In the genomic region with DNA sequence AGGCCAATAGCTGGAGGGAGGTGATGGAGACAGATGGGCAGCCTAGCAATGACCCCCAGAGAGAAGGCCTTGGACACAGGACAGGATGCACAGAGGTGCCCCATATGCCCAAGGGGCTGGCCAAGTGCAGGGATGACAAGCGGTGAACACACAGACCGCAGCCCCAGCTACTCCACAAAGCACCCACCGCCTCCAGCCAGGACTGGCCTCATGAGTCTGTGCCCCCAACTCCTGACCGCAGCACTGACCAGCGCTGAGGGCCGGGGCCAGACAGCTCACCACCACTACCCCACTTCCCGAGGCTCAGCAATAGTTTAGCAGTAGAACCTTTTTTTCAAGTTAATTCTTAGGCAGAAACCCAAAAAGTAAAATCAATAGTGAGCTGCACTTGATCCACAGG, we compare ENCODE assay signal across 15 cellular contexts. TPM values are rescaled to one million over a fixed set of nuclear protein-coding genes. Genes with fewer than 3 reads are reported as not detected.
DNase-seq lines count a peak whose midpoint lies in the region; ATAC-seq and TF ChIP-seq lines count a peak whose summit lies in the region.
"Had no signal": no experiment of that assay in that cellular context is flagged by ENCODE, and none has a peak within 500 bp of the region (broad histone marks: within the 10 kb centered on the region; RNA-seq: fewer than 3 reads in every experiment).

No MANE protein-coding gene starts in this region.

- H3K4me1 ChIP-seq in IMR-90 (ENCODE audit: control insufficient read depth, insufficient read depth, low read length) (peaks cover 9% of the 10 kb centered on the region; the same call in 1 of the 2 replicates), esophagus muscularis mucosa (peaks cover 0 to 70% (median 61%) of the 10 kb centered on the region in 4 donors), stomach (peaks cover 8 to 56% (median 22%) of the 10 kb centered on the region in 4 donors)

- no peak overlapping the region for H3K4me3 ChIP-seq in IMR-90 (ENCODE audit: insufficient read depth, low read depth, low read length)
- no peak overlapping the region for H3K4me3 ChIP-seq in esophagus muscularis mucosa
- no peak overlapping the region for H3K4me3 ChIP-seq in stomach

- TF ChIP-seq EP300 in esophagus muscularis mucosa (IDR thresholded peaks at IDR 0.05) (no peak), stomach (IDR thresholded peaks at IDR 0.05) (no peak)

- TF ChIP-seq RAD21 in IMR-90 (IDR thresholded peaks at IDR 0.05; ENCODE audit: low read length), result no peak

- peak overlapping the region; percentile 21 for H3K4me3 Mint-ChIP-seq in nephron progenitor cell
- H3K4me3 Mint-ChIP-seq in endothelial cell (ENCODE audit: unreplicated experiment), result no peak overlapping the region
- H3K4me3 Mint-ChIP-seq: CD4-positive, CD25-positive, alpha-beta regulatory T cell had no signal

- H2BK15ac ChIP-seq in IMR-90 (ENCODE audit: low read depth, low read length), result no peak overlapping the region

- H3K23ac ChIP-seq in IMR-90 (ENCODE audit: low read depth, low read length), result no peak overlapping the region

- no peak overlapping the region for H2AFZ ChIP-seq in IMR-90 (replicated peaks; ENCODE audit: low read length, poor library complexity)

- intact Hi-C loops in IMR-90 (cut with micrococcal nuclease) (no loop called here), esophagus muscularis mucosa (cut with DNase I) (loop anchor here (5.0 kb wide), 1 partner anchor 34 kb away; no protein-coding TSS in a partner anchor), stomach (cut with DNase I; ENCODE audit: low total_unique reads) (no loop called here)

- H3K4ac ChIP-seq in IMR-90 (ENCODE audit: low read depth, low read length), result peak overlapping the region; percentile 49; the same call in 1 of the 2 replicates

- dilution Hi-C loops in IMR-90 (cut with HindIII; ENCODE audit: low sequenced_read_pairs, unreplicated experiment), result no loop called here

- peaks cover 68% of the 10 kb centered on the region for H3K36me3 Mint-ChIP-seq in nephron progenitor cell (ENCODE audit: low read depth)
- peaks cover under 1% of the 10 kb centered on the region for H3K36me3 Mint-ChIP-seq in endothelial cell (ENCODE audit: low read depth, unreplicated experiment)
- H3K36me3 Mint-ChIP-seq: CD4-positive, CD25-positive, alpha-beta regulatory T cell had no signal

- CTCF ChIA-PET in IMR-90 (lab: Yijun Ruan, JAX), result interaction anchor here (1.1 kb wide), 1 partner anchor 20 kb away, joined by 3 read pairs; no protein-coding TSS in a partner anchor

- H3K4me1 Mint-ChIP-seq in nephron progenitor cell (peaks cover 69% of the 10 kb centered on the region), endothelial cell (ENCODE audit: unreplicated experiment) (no peaks in the 10 kb centered on the region)

- H3K27ac Mint-ChIP-seq in nephron progenitor cell (peak overlapping the region; percentile 74), endothelial cell (ENCODE audit: unreplicated experiment) (no peak overlapping the region)
- H3K27ac Mint-ChIP-seq: CD4-positive, CD25-positive, alpha-beta regulatory T cell had no signal

- H2BK120ac ChIP-seq in IMR-90 (ENCODE audit: low read depth, low read length), result no peak overlapping the region

- H4K91ac ChIP-seq in IMR-90 (ENCODE audit: insufficient read depth, low read depth, low read length), result no peak overlapping the region

- H2AK9ac ChIP-seq in IMR-90 (replicated peaks; ENCODE audit: low read depth, low read length, poor library complexity), result no peak overlapping the region

- DNase-seq in IMR-90, result no peak
- no peak for DNase-seq in esophagus muscularis mucosa (ENCODE audit: extremely low spot score)
- DNase-seq in nephron progenitor cell, result no peak
- peak; percentile 20 for DNase-seq in stomach
- no peak for DNase-seq in NCI-H345 (lab: John Stamatoyannopoulos, UW)
- DNase-seq in NAMALWA (ENCODE audit: low spot score), result no peak
- no peak for DNase-seq in endothelial cell (ENCODE audit: low spot score)
- no peak for DNase-seq in activated CD4-positive, alpha-beta T cell treated with anti-CD3 and anti-CD28 coated beads, Interleukin-2, amount 50 U/mL, for 4 hours
- DNase-seq: CD4-positive, CD25-positive, alpha-beta regulatory T cell; DMS53; Karpas-422; MM.1S; NCI-H187 treated with DMSO at 0.1 percent for 48 hours; NCI-H510A treated with DMSO at 0.1 percent for 48 hours had no signal

- H3K27me3 ChIP-seq in IMR-90 (ENCODE audit: control insufficient read depth, insufficient read depth, low read length) (no peaks in the 10 kb centered on the region), esophagus muscularis mucosa (no peaks in the 10 kb centered on the region), stomach (no peaks in the 10 kb centered on the region)

- H3K18ac ChIP-seq in IMR-90 (ENCODE audit: low read depth, low read length), result no peak overlapping the region

- H2BK20ac ChIP-seq in IMR-90 (ENCODE audit: low read depth, low read length), result no peak overlapping the region

- TF ChIP-seq CTCF in IMR-90 (conservative IDR thresholded peaks at IDR 0.05; ENCODE audit: low read depth, low read length) (no peak), esophagus muscularis mucosa (IDR thresholded peaks at IDR 0.05) (no peak), nephron progenitor cell (IDR thresholded peaks at IDR 0.05) (no peak), stomach (IDR thresholded peaks at IDR 0.05) (no peak), endothelial cell (IDR thresholded peaks at IDR 0.05; ENCODE audit: unreplicated experiment) (no peak)

- H3K27ac ChIP-seq in IMR-90 (ENCODE audit: insufficient read depth, low read length) (no peak overlapping the region), esophagus muscularis mucosa (replicated peaks in 1 of 4) (peak overlapping the region; percentile 57 to 77 (median 70)), stomach (peak overlapping the region in 4 of 5 donors; percentile 11 to 77 (median 44))

- ATAC-seq in IMR-90 (ENCODE audit: low read depth), result no peak
- ATAC-seq: HepG2 had no signal

- BruUV-seq in IMR-90 (replicated peaks; lab: Mats Ljungman, UMichigan), result no TSS peak

- no peak overlapping the region for H4K5ac ChIP-seq in IMR-90 (ENCODE audit: low read depth, low read length)

- H3K9me1 ChIP-seq in IMR-90 (ENCODE audit: insufficient read depth, low read length), result no peaks in the 10 kb centered on the region

- peaks cover 3% of the 10 kb centered on the region for H3K27me3 Mint-ChIP-seq in nephron progenitor cell (ENCODE audit: low read depth, poor library complexity)
- no peaks in the 10 kb centered on the region for H3K27me3 Mint-ChIP-seq in endothelial cell (ENCODE audit: unreplicated experiment)

- H3K56ac ChIP-seq in IMR-90 (ENCODE audit: extremely low read depth, insufficient read depth, low read length), result no peak overlapping the region

- no peak overlapping the region for H4K8ac ChIP-seq in IMR-90 (ENCODE audit: low read depth in 2 of 2, low read length in 2 of 2)

- H3K9me3 Mint-ChIP-seq in nephron progenitor cell (peaks cover 38% of the 10 kb centered on the region), endothelial cell (ENCODE audit: unreplicated experiment) (peaks cover under 1% of the 10 kb centered on the region)

- in situ Hi-C loops in IMR-90 (cut with MboI; ENCODE audit: low sequenced_read_pairs), result no loop called here

- no peak overlapping the region for H3K9ac ChIP-seq in IMR-90 (ENCODE audit: low read depth, low read length)

- no peak overlapping the region for H2BK5ac ChIP-seq in IMR-90 (ENCODE audit: low read depth, low read length, poor library complexity, severe bottlenecking)

- no CpG with 5 or more reads among the region's 7 CpGs for WGBS in IMR-90 (ENCODE audit: extremely low coverage in 2 of 2, insufficient read length in 1 of 2), 2 experiments
- WGBS in esophagus muscularis mucosa, result 87% methylated on average over 4 of the region's 7 CpGs
- 88 to 96% (median 93%) methylated on average over 7 of the region's 7 CpGs for WGBS in stomach, 5 donors

- H3K14ac ChIP-seq in IMR-90 (replicated peaks; ENCODE audit: low read depth, low read length), result no peak overlapping the region

- H3K36me3 ChIP-seq in IMR-90 (ENCODE audit: control insufficient read depth, insufficient read depth, low read length), result no peaks in the 10 kb centered on the region
- H3K36me3 ChIP-seq in esophagus muscularis mucosa, result no peaks in the 10 kb centered on the region
- no peaks in the 10 kb centered on the region for H3K36me3 ChIP-seq in stomach

- no peaks in the 10 kb centered on the region; a peak in 1 of 4 replicates for H3K79me1 ChIP-seq in IMR-90 (ENCODE audit: low read depth in 1 of 2, low read length in 2 of 2)

- POLR2A ChIA-PET in IMR-90 (lab: Charles Lee; ENCODE audit: unreplicated experiment), result no interaction called here

- no peak overlapping the region for H3K4me2 ChIP-seq in IMR-90 (ENCODE audit: low read depth, low read length)

- TF ChIP-seq POLR2A in IMR-90 (IDR thresholded peaks at IDR 0.05; ENCODE audit: low read depth, low read length), result no peak
- no peak for TF ChIP-seq POLR2A in esophagus muscularis mucosa (IDR thresholded peaks at IDR 0.05; ENCODE audit: low read depth)
- no peak for TF ChIP-seq POLR2A in stomach (IDR thresholded peaks at IDR 0.05)

- H2AK5ac ChIP-seq in IMR-90 (ENCODE audit: low read depth, low read length), result peak overlapping the region; percentile 33; the same call in 1 of the 2 replicates

- H4K20me1 ChIP-seq in IMR-90 (ENCODE audit: insufficient read depth, low read length), result no peaks in the 10 kb centered on the region

- H3K9me3 ChIP-seq in IMR-90 (ENCODE audit: control insufficient read depth, insufficient read depth, low read length), result peaks cover 2% of the 10 kb centered on the region
- H3K9me3 ChIP-seq in esophagus muscularis mucosa, result peaks cover 0 to 10% (median 5%) of the 10 kb centered on the region in 4 donors
- H3K9me3 ChIP-seq in stomach, result peaks cover 0 to 12% (median 5%) of the 10 kb centered on the region in 4 donors

TF ChIP-seq in IMR-90, 13 proteins besides CTCF, POLR2A, EP300 and RAD21 (continues in another document):
- TF ChIP-seq MAZ (IDR thresholded peaks at IDR 0.05; ENCODE audit: borderline replicate concordance, low read depth, low read length), result no peak
- TF ChIP-seq SMC3 (IDR thresholded peaks at IDR 0.05; ENCODE audit: low read depth, low read length), result no peak
- no peak for TF ChIP-seq USF2 (IDR thresholded peaks at IDR 0.05; ENCODE audit: low read depth, low read length)
- no peak for TF ChIP-seq CHD1 (IDR thresholded peaks at IDR 0.05; ENCODE audit: low read depth, low read length)

RNA-seq across cellular contexts. Expression of gene ROR2, which starts 14.2 kb away (rescaled TPM):
- total RNA-seq in IMR-90 (2012; rRNA removed) (2.2 and 2.3 TPM in 2 replicates), esophagus muscularis mucosa (10 to 100 TPM; 37.4 to 71.8 (median 59.4) TPM), stomach (10 to 100 TPM in 3 of 5 donors, 1 to 10 TPM in 2; 6.1 to 21.4 (median 15.6) TPM), endothelial cell (ENCODE audit: unreplicated experiment) (3.5 TPM)
- polyA plus RNA-seq in IMR-90 (2012; rRNA removed) (3.5 and 4.8 TPM in 2 replicates), stomach (10 to 100 TPM in 1 of 3 donors, 1 to 10 TPM in 2; 3.0 to 12.0 (median 7.6) TPM)
- polyA plus RNA-seq in IMR-90 (2012; cell fraction: cytosol; rRNA removed), result 2.1 and 6.8 TPM in 2 replicates
- polyA plus RNA-seq in IMR-90 (2012; cell fraction: nucleus; rRNA removed; ENCODE audit: low replicate concordance), result 3.8 and 5.3 TPM in 2 replicates
- total RNA-seq: HepG2 had no signal
- polyA plus RNA-seq: CD4-positive, CD25-positive, alpha-beta regulatory T cell; HepG2 had no signal
